ENCODE assay signal across 8 cellular contexts in the genomic region with DNA sequence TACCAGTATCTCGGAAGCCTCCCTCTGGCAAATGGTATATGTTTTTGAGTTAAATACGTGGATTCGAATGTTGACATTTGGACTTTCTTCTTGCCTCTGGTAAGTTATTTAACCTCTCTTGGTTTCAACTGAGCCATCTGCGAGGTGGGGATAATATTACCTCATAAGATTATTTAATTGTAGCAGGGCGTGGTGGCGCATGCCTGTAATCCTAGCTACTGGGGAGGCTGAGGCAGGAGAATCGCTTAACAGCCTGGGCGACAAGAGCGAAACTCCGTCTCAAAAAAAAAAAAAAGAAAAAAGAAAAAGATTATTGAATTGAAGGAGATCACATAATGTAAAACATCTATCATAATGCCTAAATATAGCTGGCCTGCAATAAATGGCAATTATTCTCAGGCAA. TPM values are rescaled to one million over a fixed set of nuclear protein-coding genes. Genes with fewer than 3 reads are reported as not detected.
DNase-seq lines count a peak whose midpoint lies in the region; ATAC-seq and TF ChIP-seq lines count a peak whose summit lies in the region.

No MANE protein-coding gene starts in this region.

- H3K27ac ChIP-seq in SJSA1: peak overlapping the region; percentile 75

- peak; percentile 4 for ATAC-seq in sciatic nerve

- DNase-seq in GM13977 (ENCODE audit: low spot score) (peak; percentile 30), SJSA1 (ENCODE audit: low read depth in 1 of 2, low spot score in 2 of 2) (no peak), fibroblast of mammary gland (ENCODE audit: low read depth) (no peak), sciatic nerve (ENCODE audit: low spot score) (no peak), GF-D8 (lab: John Stamatoyannopoulos, UW) (no peak), OCI-M1 (lab: John Stamatoyannopoulos, UW) (no peak), HT-29 (ENCODE audit: low spot score) (no peak)
- no peak for DNase-seq in activated effector memory CD4-positive, alpha-beta T cell treated with anti-CD3 and anti-CD28 coated beads, Interleukin-2, amount 50 U/mL, for 16 hours

- H3K36me3 ChIP-seq in SJSA1: peaks cover 4% of the 10 kb centered on the region

- H3K9me3 ChIP-seq in SJSA1 (replicated peaks): no peaks in the 10 kb centered on the region

- H3K4me1 ChIP-seq in SJSA1 (replicated peaks): peaks cover 13% of the 10 kb centered on the region; the same call in 1 of the 2 replicates

- no peaks in the 10 kb centered on the region for H3K27me3 ChIP-seq in SJSA1 (replicated peaks)

- intact Hi-C loops in sciatic nerve (cut with DNase I): no loop called here

- no peak for TF ChIP-seq CTCF in GM13977 (IDR thresholded peaks at IDR 0.05; ENCODE audit: extremely low read depth, insufficient read depth, missing control alignments)
- TF ChIP-seq CTCF in fibroblast of mammary gland (conservative IDR thresholded peaks at IDR 0.05; ENCODE audit: control insufficient read depth, insufficient read depth, low read depth, low read length): no peak

- in situ Hi-C loops in GM13977 (cut with MboI; ENCODE audit: low pct_unique_long_range_greater_than_20kb, low sequenced_read_pairs, unreplicated experiment): no loop called here

- peak overlapping the region; percentile 93 for H3K4me3 ChIP-seq in SJSA1
- peak overlapping the region; percentile 71 for H3K4me3 ChIP-seq in fibroblast of mammary gland (ENCODE audit: control insufficient read depth, low read depth, low read length)

RNA-seq across cellular contexts. Expression of gene TAF5, which starts 0.4 kb away (rescaled TPM):
- 11.1 and 12.8 TPM in 2 replicates for total RNA-seq in SJSA1 (2014; rRNA removed; shearing (Covaris generic))
- total RNA-seq in sciatic nerve: 4.7 TPM
- 5.5 and 7.7 TPM in 2 replicates for total RNA-seq in HT-29 (2014; rRNA removed; shearing (Covaris generic))

RNA-seq across cellular contexts. Expression of gene PCGF6, which starts 16.4 kb away (rescaled TPM):
- 36.9 and 41.8 TPM in 2 replicates for total RNA-seq in SJSA1 (2014; rRNA removed; shearing (Covaris generic))
- total RNA-seq in sciatic nerve: 10.2 TPM
- total RNA-seq in HT-29 (2014; rRNA removed; shearing (Covaris generic)): 3.2 and 4.9 TPM in 2 replicates

RNA-seq across cellular contexts. Expression of gene ATP5MK, which starts 28.9 kb away (rescaled TPM):
- 457 and 813 TPM in 2 replicates for total RNA-seq in SJSA1 (2014; rRNA removed; shearing (Covaris generic))
- total RNA-seq in sciatic nerve: 195 TPM
- 71.5 and 82.4 TPM in 2 replicates for total RNA-seq in HT-29 (2014; rRNA removed; shearing (Covaris generic))

RNA-seq across cellular contexts. Expression of gene PDCD11, which starts 29.0 kb away (rescaled TPM):
- total RNA-seq in SJSA1 (2014; rRNA removed; shearing (Covaris generic)): 17.1 and 25.8 TPM in 2 replicates
- total RNA-seq in sciatic nerve: 21.0 TPM
- total RNA-seq in HT-29 (2014; rRNA removed; shearing (Covaris generic)): 34.0 and 40.6 TPM in 2 replicates
